ENCODE assay signal across 8 cellular contexts in genomic region chr19:14381689-14382474, GRCh38.
A peak's percentile ranks its signal among the peaks of the same experiment; 100 is the strongest.
DNase-seq lines count a peak whose midpoint lies in the region; ATAC-seq and TF ChIP-seq lines count a peak whose summit lies in the region.

No MANE protein-coding gene starts in this region.

- H3K9me3 ChIP-seq in HAP-1, result no peaks in the 10 kb centered on the region

- DNase-seq in HAP-1 (ENCODE audit: low spot score in 2 of 2) (peak; percentile 23 to 66), T follicular helper cell (ENCODE audit: low read depth) (peak; percentile 79), astrocyte of the cerebellum (ENCODE audit: low read depth) (no peak), NCI-H524 (lab: John Stamatoyannopoulos, UW) (no peak)
- DNase-seq in stimulated activated effector memory CD8-positive, alpha-beta T cell treated with anti-CD3 and anti-CD28 coated beads, Interleukin-12 subunit alpha, Interleukin-12 subunit beta, amount 100 ng/mL, for 72 hours (ENCODE audit: low spot score in 2 of 2), result peak; percentile 53 to 88

- H3K4me3 ChIP-seq in HAP-1 (peak overlapping the region; percentile 53), astrocyte of the cerebellum (ENCODE audit: low read depth, low read length) (peak overlapping the region; percentile 38)

- H3K27me3 ChIP-seq in HAP-1 (ENCODE audit: low read depth) (no peaks in the 10 kb centered on the region), layer of hippocampus (ENCODE audit: control insufficient read depth, insufficient read depth, low read length) (no peaks in the 10 kb centered on the region)

- peak overlapping the region; percentile 87 for H3K4me3 Mint-ChIP-seq in stimulated activated effector memory CD8-positive, alpha-beta T cell treated with anti-CD3 and anti-CD28 coated beads, Interleukin-12 subunit alpha, Interleukin-12 subunit beta, amount 100 ng/mL, for 72 hours

- H3K4me1 ChIP-seq in HAP-1, result peaks cover 17% of the 10 kb centered on the region

- no peak for TF ChIP-seq CTCF in astrocyte of the cerebellum (IDR thresholded peaks at IDR 0.05; ENCODE audit: low read depth, low read length, missing control alignments)

- H3K27ac ChIP-seq in layer of hippocampus (ENCODE audit: low read depth, low read length), result peak overlapping the region; percentile 74

- no peaks in the 10 kb centered on the region for H3K9me3 Mint-ChIP-seq in stimulated activated effector memory CD8-positive, alpha-beta T cell treated with anti-CD3 and anti-CD28 coated beads, Interleukin-12 subunit alpha, Interleukin-12 subunit beta, amount 100 ng/mL, for 72 hours

- in situ Hi-C loops in HAP-1 (cut with MboI; ENCODE audit: low sequenced_read_pairs), result no loop called here
- in situ Hi-C loops in astrocyte of the cerebellum (cut with HindIII; ENCODE audit: low sequenced_read_pairs), result no loop called here

- peaks cover 71% of the 10 kb centered on the region for H3K36me3 Mint-ChIP-seq in stimulated activated effector memory CD8-positive, alpha-beta T cell treated with anti-CD3 and anti-CD28 coated beads, Interleukin-12 subunit alpha, Interleukin-12 subunit beta, amount 100 ng/mL, for 72 hours

- peaks cover 41% of the 10 kb centered on the region for H3K4me1 Mint-ChIP-seq in stimulated activated effector memory CD8-positive, alpha-beta T cell treated with anti-CD3 and anti-CD28 coated beads, Interleukin-12 subunit alpha, Interleukin-12 subunit beta, amount 100 ng/mL, for 72 hours

- H3K27ac Mint-ChIP-seq in stimulated activated effector memory CD8-positive, alpha-beta T cell treated with anti-CD3 and anti-CD28 coated beads, Interleukin-12 subunit alpha, Interleukin-12 subunit beta, amount 100 ng/mL, for 72 hours, result peak overlapping the region; percentile 96

- no peaks in the 10 kb centered on the region for H3K36me3 ChIP-seq in HAP-1 (replicated peaks)

- peak; percentile 68 for ATAC-seq in stimulated activated effector memory CD8-positive, alpha-beta T cell treated with anti-CD3 and anti-CD28 coated beads, Interleukin-12 subunit alpha, Interleukin-12 subunit beta, amount 100 ng/mL, for 72 hours
- ATAC-seq in HG02970 (IDR thresholded peaks at IDR 0.05; ENCODE audit: low FRiP score, unreplicated experiment) (no peak), GM18909 (IDR thresholded peaks at IDR 0.05; ENCODE audit: poor library complexity, unreplicated experiment) (no peak)

Comparison
In these comparisons a context has a peak if more than half of its experiments do, and no peak if none do; other contexts are left out.
1. DNase-seq: peak in HAP-1 (2 of 2), T follicular helper cell (single experiment) and stimulated activated effector memory CD8-positive, alpha-beta T cell treated with anti-CD3 and anti-CD28 coated beads, Interleukin-12 subunit alpha, Interleukin-12 subunit beta, amount 100 ng/mL, for 72 hours (2 of 2); none in astrocyte of the cerebellum (single experiment) and NCI-H524 (0 of 2).